1 cellular context compared by ENCODE assay signal in genomic region chr6:22569281-22570184, GRCh38.
TF ChIP-seq lines count a peak whose summit lies in the region.

TSS of gene HDGFL1 (plus strand) at chr6:22569566. CDS start at chr6:22569576, 10 bp downstream.

TF ChIP-seq in GM23338, 12 proteins besides CTCF, POLR2A, EP300 and RAD21 (continued from another document):
- TF ChIP-seq, protein P1, sequence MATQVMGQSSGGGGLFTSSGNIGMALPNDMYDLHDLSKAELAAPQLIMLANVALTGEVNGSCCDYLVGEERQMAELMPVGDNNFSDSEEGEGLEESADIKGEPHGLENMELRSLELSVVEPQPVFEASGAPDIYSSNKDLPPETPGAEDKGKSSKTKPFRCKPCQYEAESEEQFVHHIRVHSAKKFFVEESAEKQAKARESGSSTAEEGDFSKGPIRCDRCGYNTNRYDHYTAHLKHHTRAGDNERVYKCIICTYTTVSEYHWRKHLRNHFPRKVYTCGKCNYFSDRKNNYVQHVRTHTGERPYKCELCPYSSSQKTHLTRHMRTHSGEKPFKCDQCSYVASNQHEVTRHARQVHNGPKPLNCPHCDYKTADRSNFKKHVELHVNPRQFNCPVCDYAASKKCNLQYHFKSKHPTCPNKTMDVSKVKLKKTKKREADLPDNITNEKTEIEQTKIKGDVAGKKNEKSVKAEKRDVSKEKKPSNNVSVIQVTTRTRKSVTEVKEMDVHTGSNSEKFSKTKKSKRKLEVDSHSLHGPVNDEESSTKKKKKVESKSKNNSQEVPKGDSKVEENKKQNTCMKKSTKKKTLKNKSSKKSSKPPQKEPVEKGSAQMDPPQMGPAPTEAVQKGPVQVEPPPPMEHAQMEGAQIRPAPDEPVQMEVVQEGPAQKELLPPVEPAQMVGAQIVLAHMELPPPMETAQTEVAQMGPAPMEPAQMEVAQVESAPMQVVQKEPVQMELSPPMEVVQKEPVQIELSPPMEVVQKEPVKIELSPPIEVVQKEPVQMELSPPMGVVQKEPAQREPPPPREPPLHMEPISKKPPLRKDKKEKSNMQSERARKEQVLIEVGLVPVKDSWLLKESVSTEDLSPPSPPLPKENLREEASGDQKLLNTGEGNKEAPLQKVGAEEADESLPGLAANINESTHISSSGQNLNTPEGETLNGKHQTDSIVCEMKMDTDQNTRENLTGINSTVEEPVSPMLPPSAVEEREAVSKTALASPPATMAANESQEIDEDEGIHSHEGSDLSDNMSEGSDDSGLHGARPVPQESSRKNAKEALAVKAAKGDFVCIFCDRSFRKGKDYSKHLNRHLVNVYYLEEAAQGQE (IDR thresholded peaks at IDR 0.05; ENCODE audit: unreplicated experiment) = no peak
- TF ChIP-seq ZNF114 (CRISPR knock-in tag; IDR thresholded peaks at IDR 0.05) = no peak
- TF ChIP-seq NANOG (IDR thresholded peaks at IDR 0.05; ENCODE audit: borderline replicate concordance) = no peak
- no peak for TF ChIP-seq JUNB (IDR thresholded peaks at IDR 0.05; ENCODE audit: unreplicated experiment)
- TF ChIP-seq ZNF331 (CRISPR knock-in tag; IDR thresholded peaks at IDR 0.05; ENCODE audit: low read depth) = no peak
- TF ChIP-seq EZH2 (IDR thresholded peaks at IDR 0.05; ENCODE audit: low read depth, unreplicated experiment) = no peak
- no peak for TF ChIP-seq ZNF462 (CRISPR knock-in tag; IDR thresholded peaks at IDR 0.05)
- no peak for TF ChIP-seq EZH2phosphoT487 (IDR thresholded peaks at IDR 0.05; ENCODE audit: unreplicated experiment)
TF ChIP-seq in GM23338: peak in this region for 0.
